In genomic region chr21:44871576-44872265, GRCh38 we compare ENCODE assay signal across 8 cellular contexts. TPM values are rescaled to one million over a fixed set of nuclear protein-coding genes. Genes with fewer than 3 reads are reported as not detected.
DNase-seq lines count a peak whose midpoint lies in the region; ATAC-seq and TF ChIP-seq lines count a peak whose summit lies in the region.

No MANE protein-coding gene starts in this region.

- DNase-seq in AG09319 (ENCODE audit: extremely low read depth, low read depth) = peak; percentile 41
- DNase-seq in HuH-7 (ENCODE audit: low spot score) = peak; percentile 60
- peak; percentile 53 for DNase-seq in glomerular visceral epithelial cell (ENCODE audit: extremely low spot score)
- DNase-seq in ovary = peak in 3 of 5 donors; percentile 19 to 54 (median 42)
- DNase-seq in stimulated activated CD8-positive, alpha-beta memory T cell treated with anti-CD3 and anti-CD28 coated beads, Interleukin-4, amount 100 ng/mL, for 48 hours = no peak

- TF ChIP-seq CTCF in AG09319 (IDR thresholded peaks at IDR 0.05; ENCODE audit: low read depth, low read length) (no peak), ovary (IDR thresholded peaks at IDR 0.05) (no peak)

- peaks cover 44% of the 10 kb centered on the region for H3K4me1 Mint-ChIP-seq in activated T-helper 17 cell treated with anti-CD3 and anti-CD28 coated beads, Interleukin-2, amount 50 U/mL, for 72 hours

- no peak overlapping the region for H3K27ac ChIP-seq in ovary

- no peaks in the 10 kb centered on the region for H3K27me3 Mint-ChIP-seq in activated T-helper 17 cell treated with anti-CD3 and anti-CD28 coated beads, Interleukin-2, amount 50 U/mL, for 72 hours

- H3K36me3 Mint-ChIP-seq in activated T-helper 17 cell treated with anti-CD3 and anti-CD28 coated beads, Interleukin-2, amount 50 U/mL, for 72 hours (ENCODE audit: low read depth) = peaks cover 41% of the 10 kb centered on the region

- ATAC-seq in activated T-helper 17 cell treated with anti-CD3 and anti-CD28 coated beads, Interleukin-2, amount 50 U/mL, for 72 hours (replicated peaks) = peak; percentile 8
- no peak for ATAC-seq in GM18502 (IDR thresholded peaks at IDR 0.05; ENCODE audit: poor library complexity, unreplicated experiment)
- ATAC-seq in HG02938 (IDR thresholded peaks at IDR 0.05; ENCODE audit: unreplicated experiment) = no peak

- H3K27ac Mint-ChIP-seq in activated T-helper 17 cell treated with anti-CD3 and anti-CD28 coated beads, Interleukin-2, amount 50 U/mL, for 72 hours = peak overlapping the region; percentile 71

- no peaks in the 10 kb centered on the region for H3K36me3 ChIP-seq in ovary

- TF ChIP-seq POLR2A in ovary (IDR thresholded peaks at IDR 0.05) = no peak

- H3K9me3 ChIP-seq in ovary = no peaks in the 10 kb centered on the region

- H3K4me3 Mint-ChIP-seq in activated T-helper 17 cell treated with anti-CD3 and anti-CD28 coated beads, Interleukin-2, amount 50 U/mL, for 72 hours = peak overlapping the region; percentile 94

- H3K4me1 ChIP-seq in ovary (ENCODE audit: insufficient read depth) = peaks cover 19% of the 10 kb centered on the region

- peaks cover 3% of the 10 kb centered on the region for H3K9me3 Mint-ChIP-seq in activated T-helper 17 cell treated with anti-CD3 and anti-CD28 coated beads, Interleukin-2, amount 50 U/mL, for 72 hours

- H3K4me3 ChIP-seq in ovary = peak overlapping the region; percentile 60

- intact Hi-C loops in ovary (cut with DNase I) = loop anchor here in 2 of 4 donors (2.0 to 10.0 kb wide), 3 partner anchors 53 to 413 kb away; partner anchors contain the start of genes POFUT2 (in 1 of the 2), SLX9 (in 1 of the 2) and SUMO3 (in 1 of the 2)

- TF ChIP-seq EP300 in ovary (IDR thresholded peaks at IDR 0.05) = no peak

- no peaks in the 10 kb centered on the region for H3K27me3 ChIP-seq in ovary

- WGBS in ovary, 3 donors = 10 to 15% (median 13%) methylated on average over 14 of the region's 14 CpGs

RNA-seq across cellular contexts. Expression of gene PTTG1IP, which starts 1.8 kb away (rescaled TPM):
- 10 to 100 TPM; 76.5 to 78.8 TPM for total RNA-seq in activated T-helper 17 cell treated with anti-CD3 and anti-CD28 coated beads, Interleukin-2, amount 50 U/mL, for 72 hours
- total RNA-seq in ovary = 100 to 1,000 TPM; 133 to 226 (median 143) TPM
- 100 to 1,000 TPM; 144 to 420 TPM for polyA plus RNA-seq in ovary

RNA-seq across cellular contexts. Expression of gene ITGB2, which starts 49.0 kb away (rescaled TPM):
- 100 to 1,000 TPM; 240 to 302 TPM for total RNA-seq in activated T-helper 17 cell treated with anti-CD3 and anti-CD28 coated beads, Interleukin-2, amount 50 U/mL, for 72 hours
- total RNA-seq in ovary = 10 to 100 TPM in 6 of 7 donors, 1 to 10 TPM in 1; 9.6 to 58.3 (median 17.6) TPM
- 10 to 100 TPM; 13.0 to 31.1 TPM for polyA plus RNA-seq in ovary

RNA-seq across cellular contexts. Expression of gene SUMO3, which starts 53.9 kb away (rescaled TPM):
- 10 to 100 TPM; 52.6 to 86.2 TPM for total RNA-seq in activated T-helper 17 cell treated with anti-CD3 and anti-CD28 coated beads, Interleukin-2, amount 50 U/mL, for 72 hours
- total RNA-seq in ovary = 100 to 1,000 TPM in 1 of 7 donors, 10 to 100 TPM in 6; 45.3 to 108 (median 74.3) TPM
- polyA plus RNA-seq in ovary = 10 to 100 TPM; 63.9 to 97.6 TPM

Comparison
In these comparisons a context has a peak if more than half of its experiments do, and no peak if none do; other contexts are left out.
1. RNA of gene ITGB2, which starts 49.0 kb away (total RNA-seq): 240 to 302 TPM in activated T-helper 17 cell treated with anti-CD3 and anti-CD28 coated beads, Interleukin-2, amount 50 U/mL, for 72 hours; 9.6 to 58.3 TPM in ovary; every median in the first group is over 4 times any median in the second.